ENCODE assay signal across 21 cellular contexts in the genomic region with DNA sequence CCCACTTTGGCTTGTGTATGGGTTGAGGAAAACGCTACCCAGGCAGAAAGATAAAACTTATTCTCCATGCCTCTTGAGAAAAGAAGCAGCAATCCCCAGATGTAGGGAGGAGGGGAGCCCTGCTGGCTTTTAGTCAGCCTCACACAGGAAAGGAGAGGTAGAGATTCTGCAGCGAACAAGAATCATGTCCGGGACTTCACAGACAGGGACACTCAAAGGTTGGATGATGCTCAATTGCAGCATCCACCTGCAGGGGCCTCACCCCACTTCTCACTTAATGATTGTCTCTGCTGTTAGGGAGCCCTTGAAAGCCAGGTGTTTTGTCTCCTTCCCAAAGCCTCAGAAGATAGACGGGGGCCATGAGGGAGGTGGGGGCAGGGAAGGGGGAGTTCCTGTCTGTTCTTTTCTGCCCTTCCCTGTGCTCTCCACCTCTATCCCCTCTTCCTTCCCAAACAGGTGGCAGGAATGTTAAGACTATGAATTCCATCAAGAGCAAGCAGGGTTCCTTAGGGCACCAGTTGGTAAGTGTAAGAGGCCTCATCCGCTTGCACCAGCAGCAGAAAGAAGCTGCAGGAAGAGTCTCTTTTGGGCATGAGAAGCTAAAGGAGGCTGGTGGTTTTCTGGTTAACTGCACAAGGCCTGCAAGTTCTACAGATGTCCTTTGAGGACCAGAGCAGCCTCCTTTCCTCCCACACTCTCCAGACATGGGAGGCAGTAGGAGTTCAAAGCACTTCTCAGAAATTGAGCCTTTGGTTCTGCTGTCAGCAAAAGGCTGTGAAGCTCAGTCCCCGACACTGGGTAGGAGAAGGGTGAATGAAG.
"Had no signal": no experiment of that assay in that cellular context is flagged by ENCODE, and none has a peak within 500 bp of the region (broad histone marks: within the 10 kb centered on the region; RNA-seq: fewer than 3 reads in every experiment).

No MANE protein-coding gene starts in this region.

- H3K27me3 ChIP-seq: colonic mucosa, right lobe of liver, testis, tibial nerve, upper lobe of right lung had no signal

- H3K9me3 Mint-ChIP-seq: natural killer cell treated with Interleukin-12 subunit alpha and Interleukin-12 subunit beta and Interleukin-15 and Interleukin-18, amount 100 ng/mL, for 72 hours; stimulated activated naive CD8-positive, alpha-beta T cell treated with anti-CD3 and anti-CD28 coated beads, Interleukin-15, amount 100 ng/mL, for 72 hours had no signal

- H3K9me3 ChIP-seq: colonic mucosa, prostate gland, right lobe of liver, testis, upper lobe of right lung had no signal

- H3K36me3 Mint-ChIP-seq: stimulated activated memory B cell treated with anti-CD40 and anti-IgM and Interleukin-4, amounts not matched to agents 10 μg/mL and 1 μg/mL and 100 μg/mL, for 72 hours had no signal

- H3K27ac ChIP-seq: colonic mucosa, hepatocyte, parathyroid adenoma, prostate gland, right lobe of liver, testis, tibial nerve, upper lobe of right lung had no signal

- H3K4me3 Mint-ChIP-seq: natural killer cell treated with Interleukin-12 subunit alpha and Interleukin-12 subunit beta and Interleukin-15 and Interleukin-18, amount 100 ng/mL, for 72 hours; stimulated activated memory B cell treated with anti-CD40 and anti-IgM and Interleukin-4, amounts not matched to agents 10 μg/mL and 1 μg/mL and 100 μg/mL, for 72 hours; stimulated activated naive CD8-positive, alpha-beta T cell treated with anti-CD3 and anti-CD28 coated beads, Interleukin-15, amount 100 ng/mL, for 72 hours had no signal

- DNase-seq: colonic mucosa; dermis blood vessel endothelial cell; erythroblast; foreskin melanocyte; head of caudate nucleus; left colon; left ventricle myocardium superior; mesenchymal stem cell; midbrain; right lobe of liver; stimulated activated CD4-positive, alpha-beta T cell treated with anti-CD3 and anti-CD28 coated beads, Interleukin-4, amount 100 ng/mL, for 1 hour; stimulated activated naive CD8-positive, alpha-beta T cell treated with anti-CD3 and anti-CD28 coated beads, Interleukin-15, amount 100 ng/mL, for 72 hours; testis; upper lobe of right lung had no signal

- H3K4me1 ChIP-seq: colonic mucosa, parathyroid adenoma, prostate gland, testis, tibial nerve, upper lobe of right lung had no signal

- H3K36me3 ChIP-seq: colonic mucosa, prostate gland, right lobe of liver, tibial nerve, upper lobe of right lung had no signal

- H3K4me1 Mint-ChIP-seq: stimulated activated memory B cell treated with anti-CD40 and anti-IgM and Interleukin-4, amounts not matched to agents 10 μg/mL and 1 μg/mL and 100 μg/mL, for 72 hours had no signal

- ATAC-seq: left colon; left ventricle myocardium superior; right lobe of liver; stimulated activated memory B cell treated with anti-CD40 and anti-IgM and Interleukin-4, amounts not matched to agents 10 μg/mL and 1 μg/mL and 100 μg/mL, for 72 hours; stimulated activated naive CD8-positive, alpha-beta T cell treated with anti-CD3 and anti-CD28 coated beads, Interleukin-15, amount 100 ng/mL, for 72 hours; upper lobe of right lung had no signal

- H3K27ac Mint-ChIP-seq: natural killer cell treated with Interleukin-12 subunit alpha and Interleukin-12 subunit beta and Interleukin-15 and Interleukin-18, amount 100 ng/mL, for 72 hours; stimulated activated memory B cell treated with anti-CD40 and anti-IgM and Interleukin-4, amounts not matched to agents 10 μg/mL and 1 μg/mL and 100 μg/mL, for 72 hours; stimulated activated naive CD8-positive, alpha-beta T cell treated with anti-CD3 and anti-CD28 coated beads, Interleukin-15, amount 100 ng/mL, for 72 hours had no signal

- H3K4me3 ChIP-seq: colonic mucosa, hepatocyte, lung, prostate gland, right lobe of liver, testis, tibial nerve, upper lobe of right lung had no signal

- H3K9ac ChIP-seq: parathyroid adenoma had no signal
